In the genomic region with DNA sequence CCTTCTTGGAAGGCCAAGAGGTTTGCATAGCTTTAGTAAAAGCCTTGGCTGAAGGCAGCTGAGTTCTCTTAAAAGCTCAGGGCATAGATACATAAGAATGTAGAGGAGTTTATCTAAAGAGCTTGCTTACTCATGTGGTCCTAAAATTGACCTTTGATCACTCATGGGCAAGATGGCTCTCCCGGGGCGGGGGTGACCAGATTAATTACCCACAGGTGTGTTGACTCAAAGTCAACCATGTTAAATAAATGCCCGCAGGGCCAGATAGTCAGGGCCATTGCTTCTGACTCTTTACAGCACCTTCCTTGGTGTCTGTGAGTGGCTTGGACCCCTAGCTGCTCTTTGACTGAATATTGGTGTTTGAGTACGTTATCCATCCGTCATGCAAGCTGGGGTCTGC, we compare ENCODE assay signal across 22 cellular contexts. TPM values are rescaled to one million over a fixed set of nuclear protein-coding genes. Genes with fewer than 3 reads are reported as not detected.
A peak's percentile ranks its signal among the peaks of the same experiment; 100 is the strongest.
DNase-seq lines count a peak whose midpoint lies in the region; ATAC-seq and TF ChIP-seq lines count a peak whose summit lies in the region.
"Had no signal": no experiment of that assay in that cellular context is flagged by ENCODE, and none has a peak within 500 bp of the region (broad histone marks: within the 10 kb centered on the region; RNA-seq: fewer than 3 reads in every experiment).

No MANE protein-coding gene starts in this region.

- no peak for ATAC-seq in WTC11
- ATAC-seq: GM12878 had no signal

- H3K4me3 Mint-ChIP-seq in endodermal cell (no peak overlapping the region), progenitor cell of endocrine pancreas (ENCODE audit: low read depth) (no peak overlapping the region), WTC11 (no peak overlapping the region)
- H3K4me3 Mint-ChIP-seq: CD8-positive, alpha-beta memory T cell; IgD-negative memory B cell had no signal

- peak overlapping the region; percentile 15 for H3K4me3 ChIP-seq in endodermal cell (ENCODE audit: low read length)
- H3K4me3 ChIP-seq: GM12878, GM23248, HAP-1 had no signal

- H3K9me3 ChIP-seq in endodermal cell (ENCODE audit: control insufficient read depth, low read length): peaks cover 24% of the 10 kb centered on the region
- H3K9me3 ChIP-seq: BE2C, HAP-1 had no signal

- H3K9me3 Mint-ChIP-seq in endodermal cell (peaks cover 29% of the 10 kb centered on the region), progenitor cell of endocrine pancreas (ENCODE audit: low read depth) (peaks cover 36% of the 10 kb centered on the region), WTC11 (peaks cover 53% of the 10 kb centered on the region)

- POLR2A ChIA-PET in WTC11 (lab: Charles Lee): no interaction called here

- peak; percentile 65 for DNase-seq in DMS53 (lab: John Stamatoyannopoulos, UW)
- peak; percentile 32 for DNase-seq in LoVo (ENCODE audit: low spot score)
- DNase-seq in endodermal cell: no peak
- peak; percentile 31 for DNase-seq in progenitor cell of endocrine pancreas (ENCODE audit: low spot score, unreplicated experiment)
- no peak for DNase-seq in glomerular visceral epithelial cell (ENCODE audit: extremely low spot score)
- no peak for DNase-seq in NCI-H2107 treated with DMSO at 0.1 percent for 48 hours (lab: John Stamatoyannopoulos, UW; ENCODE audit: unreplicated experiment)
- no peak for DNase-seq in WTC11 (ENCODE audit: low spot score)
- DNase-seq: ACHN; BE2C; C1 segment of cervical spinal cord; CD4-positive, CD25-positive, alpha-beta regulatory T cell; CD8-positive, alpha-beta memory T cell; DMS153; DND-41; EL; GM23248; KBM-7 had no signal

- no peaks in the 10 kb centered on the region for H3K36me3 Mint-ChIP-seq in endodermal cell (ENCODE audit: low read depth)
- H3K36me3 Mint-ChIP-seq in progenitor cell of endocrine pancreas (ENCODE audit: insufficient read depth): peaks cover 13% of the 10 kb centered on the region
- H3K36me3 Mint-ChIP-seq in WTC11: peaks cover 31% of the 10 kb centered on the region
- H3K36me3 Mint-ChIP-seq: CD4-positive, CD25-positive, alpha-beta regulatory T cell; CD8-positive, alpha-beta memory T cell; IgD-negative memory B cell had no signal

- no peaks in the 10 kb centered on the region for H3K4me1 Mint-ChIP-seq in endodermal cell
- peaks cover 24% of the 10 kb centered on the region for H3K4me1 Mint-ChIP-seq in progenitor cell of endocrine pancreas (ENCODE audit: low read depth)
- H3K4me1 Mint-ChIP-seq in WTC11: no peaks in the 10 kb centered on the region
- H3K4me1 Mint-ChIP-seq: CD4-positive, CD25-positive, alpha-beta regulatory T cell; CD8-positive, alpha-beta memory T cell; IgD-negative memory B cell had no signal

- CTCF ChIA-PET in WTC11 (lab: Charles Lee): no interaction called here

- no peaks in the 10 kb centered on the region for H3K27me3 ChIP-seq in endodermal cell (ENCODE audit: control insufficient read depth, insufficient read depth, low read length, poor library complexity, severe bottlenecking)
- H3K27me3 ChIP-seq: BE2C had no signal

- H3K9ac ChIP-seq in endodermal cell (ENCODE audit: extremely low read depth, low read length, poor library complexity, severe bottlenecking): no peak overlapping the region
- H3K9ac ChIP-seq: GM23248 had no signal

- H3K27ac Mint-ChIP-seq in endodermal cell (no peak overlapping the region), progenitor cell of endocrine pancreas (peak overlapping the region; percentile 77), WTC11 (no peak overlapping the region)
- H3K27ac Mint-ChIP-seq: CD4-positive, CD25-positive, alpha-beta regulatory T cell; CD8-positive, alpha-beta memory T cell; IgD-negative memory B cell had no signal

- no peaks in the 10 kb centered on the region for H3K27me3 Mint-ChIP-seq in endodermal cell (ENCODE audit: insufficient read depth)
- H3K27me3 Mint-ChIP-seq in progenitor cell of endocrine pancreas: no peaks in the 10 kb centered on the region
- H3K27me3 Mint-ChIP-seq in WTC11 (ENCODE audit: low read depth): peaks cover 5% of the 10 kb centered on the region; the same call in 1 of the 2 replicates
- H3K27me3 Mint-ChIP-seq: IgD-negative memory B cell had no signal

- WGBS in endodermal cell (ENCODE audit: insufficient coverage in 1 of 2, insufficient read length in 1 of 2), 2 experiments: 88 to 92% methylated on average over 4 to 5 of the region's 5 CpGs

- no peaks in the 10 kb centered on the region for H3K36me3 ChIP-seq in endodermal cell (ENCODE audit: control insufficient read depth, insufficient read depth, low read length)
- H3K36me3 ChIP-seq: BE2C, HAP-1 had no signal

- H3K4me1 ChIP-seq in endodermal cell (ENCODE audit: control insufficient read depth, insufficient read depth, low read length): no peaks in the 10 kb centered on the region
- H3K4me1 ChIP-seq: BE2C, HAP-1 had no signal

- no peak for TF ChIP-seq CTCF in endodermal cell (conservative IDR thresholded peaks at IDR 0.05)
- TF ChIP-seq CTCF in progenitor cell of endocrine pancreas (IDR thresholded peaks at IDR 0.05; ENCODE audit: unreplicated experiment): no peak
- no peak for TF ChIP-seq CTCF in WTC11 (IDR thresholded peaks at IDR 0.05)

- H3K27ac ChIP-seq in endodermal cell (ENCODE audit: low read depth, low read length): no peak overlapping the region
- H3K27ac ChIP-seq: GM23248, HL-60 had no signal

TF ChIP-seq in WTC11, 78 proteins besides CTCF, POLR2A, EP300 and RAD21 (continues in another document):
- TF ChIP-seq, protein P1, sequence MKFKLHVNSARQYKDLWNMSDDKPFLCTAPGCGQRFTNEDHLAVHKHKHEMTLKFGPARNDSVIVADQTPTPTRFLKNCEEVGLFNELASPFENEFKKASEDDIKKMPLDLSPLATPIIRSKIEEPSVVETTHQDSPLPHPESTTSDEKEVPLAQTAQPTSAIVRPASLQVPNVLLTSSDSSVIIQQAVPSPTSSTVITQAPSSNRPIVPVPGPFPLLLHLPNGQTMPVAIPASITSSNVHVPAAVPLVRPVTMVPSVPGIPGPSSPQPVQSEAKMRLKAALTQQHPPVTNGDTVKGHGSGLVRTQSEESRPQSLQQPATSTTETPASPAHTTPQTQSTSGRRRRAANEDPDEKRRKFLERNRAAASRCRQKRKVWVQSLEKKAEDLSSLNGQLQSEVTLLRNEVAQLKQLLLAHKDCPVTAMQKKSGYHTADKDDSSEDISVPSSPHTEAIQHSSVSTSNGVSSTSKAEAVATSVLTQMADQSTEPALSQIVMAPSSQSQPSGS (CRISPR knock-in tag; IDR thresholded peaks at IDR 0.05; ENCODE audit: borderline replicate concordance, low read depth): no peak
- TF ChIP-seq, protein P2, sequence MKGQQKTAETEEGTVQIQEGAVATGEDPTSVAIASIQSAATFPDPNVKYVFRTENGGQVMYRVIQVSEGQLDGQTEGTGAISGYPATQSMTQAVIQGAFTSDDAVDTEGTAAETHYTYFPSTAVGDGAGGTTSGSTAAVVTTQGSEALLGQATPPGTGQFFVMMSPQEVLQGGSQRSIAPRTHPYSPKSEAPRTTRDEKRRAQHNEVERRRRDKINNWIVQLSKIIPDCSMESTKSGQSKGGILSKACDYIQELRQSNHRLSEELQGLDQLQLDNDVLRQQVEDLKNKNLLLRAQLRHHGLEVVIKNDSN (CRISPR knock-in tag; IDR thresholded peaks at IDR 0.05): no peak
- TF ChIP-seq, protein P3, sequence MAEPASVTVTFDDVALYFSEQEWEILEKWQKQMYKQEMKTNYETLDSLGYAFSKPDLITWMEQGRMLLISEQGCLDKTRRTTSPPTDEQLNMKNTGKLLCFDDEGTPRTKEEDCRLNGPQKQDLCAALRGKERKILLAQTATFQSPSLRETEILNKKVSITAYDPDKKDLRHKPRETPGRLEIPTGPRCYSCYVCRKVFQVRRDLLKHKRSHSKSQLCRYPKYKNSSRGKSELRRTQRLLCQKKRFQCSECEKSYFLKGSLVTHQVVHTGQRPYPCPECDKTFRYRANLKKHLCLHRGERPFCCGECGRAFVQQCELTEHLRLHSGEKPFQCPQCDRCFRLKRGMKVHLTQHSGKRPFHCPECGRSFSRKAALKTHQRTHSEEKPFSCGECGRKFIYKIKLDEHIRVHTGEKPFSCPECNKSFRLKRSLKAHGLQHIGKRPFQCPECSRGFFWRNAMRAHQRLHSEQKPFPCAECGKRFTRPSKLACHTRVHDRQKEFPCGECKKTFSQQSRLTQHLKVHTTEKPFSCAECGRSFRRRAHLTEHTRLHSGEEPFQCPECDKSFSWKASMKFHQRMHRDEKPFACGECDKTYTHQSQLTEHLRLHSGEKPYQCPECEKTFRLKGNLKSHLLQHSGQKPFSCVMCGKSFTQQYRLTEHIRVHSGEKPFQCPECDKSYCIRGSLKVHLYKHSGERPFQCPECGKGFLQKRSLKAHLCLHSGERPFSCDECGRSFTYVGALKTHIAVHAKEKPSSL (CRISPR knock-in tag; conservative IDR thresholded peaks at IDR 0.05): no peak
- TF ChIP-seq, protein P4, sequence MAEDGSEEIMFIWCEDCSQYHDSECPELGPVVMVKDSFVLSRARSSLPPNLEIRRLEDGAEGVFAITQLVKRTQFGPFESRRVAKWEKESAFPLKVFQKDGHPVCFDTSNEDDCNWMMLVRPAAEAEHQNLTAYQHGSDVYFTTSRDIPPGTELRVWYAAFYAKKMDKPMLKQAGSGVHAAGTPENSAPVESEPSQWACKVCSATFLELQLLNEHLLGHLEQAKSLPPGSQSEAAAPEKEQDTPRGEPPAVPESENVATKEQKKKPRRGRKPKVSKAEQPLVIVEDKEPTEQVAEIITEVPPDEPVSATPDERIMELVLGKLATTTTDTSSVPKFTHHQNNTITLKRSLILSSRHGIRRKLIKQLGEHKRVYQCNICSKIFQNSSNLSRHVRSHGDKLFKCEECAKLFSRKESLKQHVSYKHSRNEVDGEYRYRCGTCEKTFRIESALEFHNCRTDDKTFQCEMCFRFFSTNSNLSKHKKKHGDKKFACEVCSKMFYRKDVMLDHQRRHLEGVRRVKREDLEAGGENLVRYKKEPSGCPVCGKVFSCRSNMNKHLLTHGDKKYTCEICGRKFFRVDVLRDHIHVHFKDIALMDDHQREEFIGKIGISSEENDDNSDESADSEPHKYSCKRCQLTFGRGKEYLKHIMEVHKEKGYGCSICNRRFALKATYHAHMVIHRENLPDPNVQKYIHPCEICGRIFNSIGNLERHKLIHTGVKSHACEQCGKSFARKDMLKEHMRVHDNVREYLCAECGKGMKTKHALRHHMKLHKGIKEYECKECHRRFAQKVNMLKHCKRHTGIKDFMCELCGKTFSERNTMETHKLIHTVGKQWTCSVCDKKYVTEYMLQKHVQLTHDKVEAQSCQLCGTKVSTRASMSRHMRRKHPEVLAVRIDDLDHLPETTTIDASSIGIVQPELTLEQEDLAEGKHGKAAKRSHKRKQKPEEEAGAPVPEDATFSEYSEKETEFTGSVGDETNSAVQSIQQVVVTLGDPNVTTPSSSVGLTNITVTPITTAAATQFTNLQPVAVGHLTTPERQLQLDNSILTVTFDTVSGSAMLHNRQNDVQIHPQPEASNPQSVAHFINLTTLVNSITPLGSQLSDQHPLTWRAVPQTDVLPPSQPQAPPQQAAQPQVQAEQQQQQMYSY (CRISPR knock-in tag; IDR thresholded peaks at IDR 0.05): no peak
- TF ChIP-seq ETV6 (CRISPR knock-in tag; IDR thresholded peaks at IDR 0.05) (no peak), ZNF219 (CRISPR knock-in tag; IDR thresholded peaks at IDR 0.05; ENCODE audit: borderline replicate concordance) (no peak)

RNA-seq across cellular contexts. Expression of a gene that starts 33.1 kb away (rescaled TPM):
- 1 to 10 TPM in 1 of 2 donors, under 1 TPM in 1; 0.27 to 1.2 TPM for total RNA-seq in endodermal cell
- 1.4 TPM for polyA plus RNA-seq in endodermal cell (2013, experiment 1 of 2)
- 1.2 TPM for polyA plus RNA-seq in endodermal cell (2013, experiment 2 of 2)
- 5.6 and 6.6 TPM in 2 replicates for total RNA-seq in progenitor cell of endocrine pancreas
- 0.48 to 0.57 TPM (median 0.53 TPM) in 3 replicates for total RNA-seq in WTC11 (2021)
- total RNA-seq: CD4-positive, CD25-positive, alpha-beta regulatory T cell; CD8-positive, alpha-beta memory T cell; G401 had no signal
- polyA plus RNA-seq: CD4-positive, CD25-positive, alpha-beta regulatory T cell; CD8-positive, alpha-beta memory T cell; IgD-negative memory B cell had no signal

Comparison
In these comparisons a context has a peak if more than half of its experiments do, and no peak if none do; other contexts are left out.
1. DNase-seq: peak in DMS53 (single experiment), LoVo (single experiment) and progenitor cell of endocrine pancreas (single experiment); none in endodermal cell (single experiment), glomerular visceral epithelial cell (single experiment), NCI-H2107 treated with DMSO at 0.1 percent for 48 hours (single experiment) and WTC11 (single experiment).